ENCODE assay signal across 8 cellular contexts in the genomic region with DNA sequence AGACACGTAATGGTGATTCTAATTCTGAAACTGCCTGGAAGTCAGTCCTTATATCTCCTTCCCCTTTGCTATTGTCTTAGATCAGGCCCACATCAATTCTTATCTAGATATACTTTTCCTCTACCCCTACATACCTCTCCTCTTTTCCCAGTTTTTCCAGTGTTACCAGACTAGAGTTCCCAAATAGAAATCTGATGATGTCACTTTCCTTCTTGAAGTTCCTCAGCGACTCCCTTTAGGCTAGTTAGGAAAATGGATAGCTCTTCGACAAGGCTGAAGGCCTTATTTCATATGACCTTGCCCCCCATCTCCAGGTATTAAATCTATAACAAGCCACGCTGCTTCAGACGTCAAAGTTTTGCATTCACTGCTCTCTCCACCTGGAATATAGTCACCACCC.
"Had no signal": no experiment of that assay in that cellular context is flagged by ENCODE, and none has a peak within 500 bp of the region (broad histone marks: within the 10 kb centered on the region; RNA-seq: fewer than 3 reads in every experiment).

No MANE protein-coding gene starts in this region.

- H3K36me3 ChIP-seq: HAP-1 had no signal

- H3K4me1 ChIP-seq: HAP-1 had no signal

- H3K27ac ChIP-seq: GM23248, HL-60 had no signal

- H2AFZ ChIP-seq: GM23248 had no signal

- H3K4me3 ChIP-seq: GM23248, HAP-1, K562 had no signal

- H3K9ac ChIP-seq: GM23248 had no signal

- ATAC-seq: HCT116, K562 had no signal

- FAIRE-seq: K562 had no signal

- DNase-seq: GM23248, GOT3, H7, IMR-90 had no signal

- H3K9me3 ChIP-seq: HAP-1 had no signal
